Comparison of ENCODE assay signal across 28 cellular contexts in genomic region chr13:22187329-22187728, GRCh38.
"Had no signal": no experiment of that assay in that cellular context is flagged by ENCODE, and none has a peak within 500 bp of the region (broad histone marks: within the 10 kb centered on the region; RNA-seq: fewer than 3 reads in every experiment).

No MANE protein-coding gene starts in this region.

- FAIRE-seq: astrocyte, kidney, small intestine had no signal

- H3K9me3 ChIP-seq: esophagus squamous epithelium, heart right ventricle, left lung, lower lobe of right lung, neutrophil, sigmoid colon, stomach, tibial artery, upper lobe of right lung had no signal

- ATAC-seq: activated CD8-positive, alpha-beta T cell treated with anti-CD3 and anti-CD28 coated beads for 36 hours; activated T-cell treated with anti-CD3 and anti-CD28 coated beads, Interleukin-2, amount 50 U/mL, for 4 hours; activated T-helper 17 cell treated with anti-CD3 and anti-CD28 coated beads, Interleukin-2, amount 50 U/mL, for 72 hours; left lung; lower lobe of right lung; stimulated activated memory B cell treated with anti-CD40 and anti-IgM and Interleukin-4, amounts not matched to agents 10 μg/mL and 1 μg/mL and 100 μg/mL, for 72 hours; upper lobe of right lung had no signal

- H3K27ac ChIP-seq: brain microvascular endothelial cell, esophagus squamous epithelium, heart right ventricle, left lung, lower lobe of right lung, neutrophil, sigmoid colon, stomach, tibial artery, upper lobe of right lung had no signal

- H3K4me1 ChIP-seq: esophagus squamous epithelium, heart right ventricle, left lung, lower lobe of right lung, sigmoid colon, stomach, tibial artery, upper lobe of right lung had no signal

- H3K4me3 ChIP-seq: esophagus squamous epithelium, heart right ventricle, left lung, lower lobe of right lung, sigmoid colon, stomach, tibial artery, upper lobe of right lung had no signal

- H3K36me3 ChIP-seq: brain microvascular endothelial cell, esophagus squamous epithelium, heart right ventricle, left lung, lower lobe of right lung, neutrophil, sigmoid colon, stomach, tibial artery, upper lobe of right lung had no signal

- H3K27me3 ChIP-seq: brain microvascular endothelial cell, esophagus squamous epithelium, heart right ventricle, left lung, neutrophil, sigmoid colon, stomach, tibial artery, upper lobe of right lung had no signal

- DNase-seq: activated B cell treated with CpG ODN at 0.5 μM for 24 hours; activated CD4-positive, alpha-beta T cell treated with anti-CD3 and anti-CD28 coated beads, Interleukin-2, amount 50 U/mL, for 1 hour; activated CD8-positive, alpha-beta T cell treated with anti-CD3 and anti-CD28 coated beads for 36 hours; activated gamma-delta T cell treated with Interleukin-2 at 50 U/mL for 16 hours; activated naive CD4-positive, alpha-beta T cell treated with anti-CD3 and anti-CD28 coated beads, Interleukin-2, amount 50 U/mL, for 16 hours; activated T-cell treated with anti-CD3 and anti-CD28 coated beads, Interleukin-2, amount 50 U/mL, for 4 hours; amniotic stem cell; brain microvascular endothelial cell; endodermal cell; esophagus squamous epithelium; foreskin melanocyte; heart right ventricle; kidney; left lung; lower lobe of right lung; mesenchymal stem cell; retina; sigmoid colon; small intestine; stimulated activated CD4-positive, alpha-beta T cell treated with anti-CD3 and anti-CD28 coated beads, Interleukin-4, amount 100 ng/mL, for 24 hours; stomach; T-helper 1 cell; tibial artery; upper lobe of right lung had no signal
